In genomic region chrX:110853610-110854009, GRCh38 we compare ENCODE assay signal across 10 cellular contexts. TPM values are rescaled to one million over a fixed set of nuclear protein-coding genes. Genes with fewer than 3 reads are reported as not detected.
DNase-seq lines count a peak whose midpoint lies in the region; ATAC-seq and TF ChIP-seq lines count a peak whose summit lies in the region.
"Had no signal": no experiment of that assay in that cellular context is flagged by ENCODE, and none has a peak within 500 bp of the region (broad histone marks: within the 10 kb centered on the region; RNA-seq: fewer than 3 reads in every experiment).

No MANE protein-coding gene starts in this region.

- DNase-seq in NCI-H2196 (lab: John Stamatoyannopoulos, UW; ENCODE audit: unreplicated experiment) (peak; percentile 0), NCI-H2196 treated with DMSO at 0.1 percent for 48 hours (lab: John Stamatoyannopoulos, UW; ENCODE audit: unreplicated experiment) (no peak), NCI-H1105 (lab: John Stamatoyannopoulos, UW) (peak; percentile 41), astrocyte of the spinal cord (ENCODE audit: low read depth, low spot score) (peak; percentile 14), midbrain (lab: John Stamatoyannopoulos, UW) (peak; percentile 20), COLO668 (lab: John Stamatoyannopoulos, UW; ENCODE audit: unreplicated experiment) (no peak)
- DNase-seq in activated naive CD4-positive, alpha-beta T cell treated with anti-CD3 and anti-CD28 coated beads for 36 hours = no peak

- CTCF ChIA-PET in activated naive CD4-positive, alpha-beta T cell treated with anti-CD3 and anti-CD28 coated beads for 36 hours (lab: Charles Lee) = interaction anchor here (0.9 to 3.1 kb wide), 4 partner anchors 16 to 402 kb away, joined by 3 to 8 read pairs (median 4); no protein-coding TSS in a partner anchor

- H3K27me3 Mint-ChIP-seq in activated naive CD4-positive, alpha-beta T cell treated with anti-CD3 and anti-CD28 coated beads for 36 hours (ENCODE audit: low read depth) = peaks cover 2% of the 10 kb centered on the region

- H3K4me3 ChIP-seq in astrocyte of the spinal cord (ENCODE audit: low read depth, low read length) = no peak overlapping the region
- H3K4me3 ChIP-seq: SK-N-MC had no signal

- in situ Hi-C loops in astrocyte of the spinal cord (cut with HindIII; ENCODE audit: low sequenced_read_pairs) = no loop called here

- no peaks in the 10 kb centered on the region for H3K4me1 Mint-ChIP-seq in activated naive CD4-positive, alpha-beta T cell treated with anti-CD3 and anti-CD28 coated beads for 36 hours (ENCODE audit: low read depth)
- H3K4me1 Mint-ChIP-seq: B cell had no signal

- intact Hi-C loops in activated naive CD4-positive, alpha-beta T cell treated with anti-CD3 and anti-CD28 coated beads for 36 hours (cut with micrococcal nuclease) = loop anchor here (2.0 to 10.0 kb wide), 2 partner anchors 391 to 591 kb away; no protein-coding TSS in a partner anchor

- H3K27ac Mint-ChIP-seq in activated naive CD4-positive, alpha-beta T cell treated with anti-CD3 and anti-CD28 coated beads for 36 hours = no peak overlapping the region
- H3K27ac Mint-ChIP-seq: B cell had no signal

- H3K4me3 Mint-ChIP-seq in activated naive CD4-positive, alpha-beta T cell treated with anti-CD3 and anti-CD28 coated beads for 36 hours = no peak overlapping the region
- H3K4me3 Mint-ChIP-seq: B cell had no signal

- no peak for ATAC-seq in GM18907 (IDR thresholded peaks at IDR 0.05; ENCODE audit: unreplicated experiment)

- no peaks in the 10 kb centered on the region for H3K36me3 Mint-ChIP-seq in activated naive CD4-positive, alpha-beta T cell treated with anti-CD3 and anti-CD28 coated beads for 36 hours (ENCODE audit: low read depth)

- TF ChIP-seq CTCF in astrocyte of the spinal cord (IDR thresholded peaks at IDR 0.05; ENCODE audit: low read depth, low read length) = peak; percentile 43

- no peaks in the 10 kb centered on the region for H3K9me3 Mint-ChIP-seq in activated naive CD4-positive, alpha-beta T cell treated with anti-CD3 and anti-CD28 coated beads for 36 hours

RNA-seq across cellular contexts. Expression of gene CHRDL1, which starts 58.0 kb away (rescaled TPM):
- not detected for total RNA-seq in activated naive CD4-positive, alpha-beta T cell treated with anti-CD3 and anti-CD28 coated beads for 36 hours
- total RNA-seq: B cell had no signal

Comparison
In these comparisons a context has a peak if more than half of its experiments do, and no peak if none do; other contexts are left out.
1. DNase-seq: peak in NCI-H2196 (single experiment), NCI-H1105 (single experiment), astrocyte of the spinal cord (single experiment) and midbrain (single experiment); none in NCI-H2196 treated with DMSO at 0.1 percent for 48 hours (single experiment), activated naive CD4-positive, alpha-beta T cell treated with anti-CD3 and anti-CD28 coated beads for 36 hours (single experiment) and COLO668 (single experiment).